In genomic region chr6:52725530-52726192, GRCh38 we compare ENCODE assay signal across 13 cellular contexts. TPM values are rescaled to one million over a fixed set of nuclear protein-coding genes. Genes with fewer than 3 reads are reported as not detected.
DNase-seq lines count a peak whose midpoint lies in the region; ATAC-seq and TF ChIP-seq lines count a peak whose summit lies in the region.
"Had no signal": no experiment of that assay in that cellular context is flagged by ENCODE, and none has a peak within 500 bp of the region (broad histone marks: within the 10 kb centered on the region; RNA-seq: fewer than 3 reads in every experiment).

No MANE protein-coding gene starts in this region.

- no peaks in the 10 kb centered on the region for H3K27me3 Mint-ChIP-seq in Caco-2 (ENCODE audit: insufficient read depth, unreplicated experiment)
- H3K27me3 Mint-ChIP-seq in CD14-positive monocyte (ENCODE audit: low read depth in 3 of 3), result peaks cover 0 to 6% (median 4%) of the 10 kb centered on the region in 3 donors

- H3K36me3 ChIP-seq in Caco-2 (ENCODE audit: control insufficient read depth, insufficient read depth, low read length), result no peaks in the 10 kb centered on the region
- H3K36me3 ChIP-seq in mammary epithelial cell (ENCODE audit: insufficient read depth, low read length), result no peaks in the 10 kb centered on the region
- no peaks in the 10 kb centered on the region for H3K36me3 ChIP-seq in mesenchymal stem cell (ENCODE audit: control insufficient read depth in 1 of 2, insufficient read depth in 2 of 2, low read depth in 1 of 2, low read length in 2 of 2)

- TF ChIP-seq CTCF in Caco-2 (IDR thresholded peaks at IDR 0.05; ENCODE audit: insufficient read depth in 1 of 2, low read depth in 1 of 2, low read length in 1 of 2, severe bottlenecking in 1 of 2, unreplicated experiment in 1 of 2) (no peak), mammary epithelial cell (conservative IDR thresholded peaks at IDR 0.05 in 1 of 2, IDR thresholded peaks at IDR 0.05 in 1 of 2; ENCODE audit: extremely low read depth in 1 of 2, insufficient read depth in 1 of 2, low read depth in 1 of 2, low read length in 2 of 2) (no peak), CD14-positive monocyte (IDR thresholded peaks at IDR 0.05) (no peak)

- in situ Hi-C loops in mammary epithelial cell (cut with MboI; ENCODE audit: low sequenced_read_pairs in 2 of 2), result no loop called here

- WGBS in mammary epithelial cell (ENCODE audit: low coverage, missing lambda C conversion rate), result 74% methylated on average over 2 of the region's 2 CpGs
- 100% methylated on average over 2 of the region's 2 CpGs for WGBS in mesenchymal stem cell

- H4K20me1 ChIP-seq in mammary epithelial cell (ENCODE audit: insufficient read depth, low read length), result no peaks in the 10 kb centered on the region

- peaks cover 20% of the 10 kb centered on the region for H3K9me3 Mint-ChIP-seq in Caco-2 (ENCODE audit: unreplicated experiment)
- peaks cover 0 to 2% (median 0%) of the 10 kb centered on the region in 7 donors for H3K9me3 Mint-ChIP-seq in CD14-positive monocyte
- H3K9me3 Mint-ChIP-seq: activated CD4-positive, alpha-beta T cell treated with anti-CD3 and anti-CD28 coated beads, Interleukin-2, amount 10 ng/mL, durations not matched to agents 24 days and 14 days had no signal

- H4K91ac ChIP-seq in mesenchymal stem cell (ENCODE audit: low read length), result no peak overlapping the region

- dilution Hi-C loops in mammary epithelial cell (cut with HindIII; ENCODE audit: low sequenced_read_pairs), result no loop called here

- no peak overlapping the region for H3K9ac ChIP-seq in mammary epithelial cell (ENCODE audit: insufficient read depth, low read length)
- H3K9ac ChIP-seq in mesenchymal stem cell (ENCODE audit: low read length), result peak overlapping the region; percentile 37

- DNase-seq in Caco-2, result peak; percentile 79 to 80
- peak; percentile 8 for DNase-seq in NCI-H2029 treated with DMSO at 0.1 percent for 48 hours (lab: John Stamatoyannopoulos, UW)
- DNase-seq in mammary epithelial cell, result peak; percentile 78
- DNase-seq in mesenchymal stem cell, result no peak
- DNase-seq in CD1c-positive myeloid dendritic cell (ENCODE audit: extremely low spot score), result no peak
- no peak for DNase-seq in stimulated activated naive CD8-positive, alpha-beta T cell treated with anti-CD3 and anti-CD28 coated beads, Interleukin-15, Interleukin-2, amounts not matched to agents 100 U/mL and 50 U/mL, for 24 hours
- DNase-seq in CD14-positive monocyte (ENCODE audit: low spot score), result no peak
- DNase-seq: activated CD4-positive, alpha-beta T cell treated with anti-CD3 and anti-CD28 coated beads, Interleukin-2, amount 10 ng/mL, durations not matched to agents 24 days and 14 days; anterior cingulate cortex; CD4-positive, CD25-positive, alpha-beta regulatory T cell; OCI-M1 had no signal

- CTCF ChIA-PET in Caco-2 (lab: Charles Lee), result interaction anchor here (0.9 to 2.8 kb wide), 3 partner anchors 38 to 221 kb away, joined by 4 to 23 read pairs (median 5); partner anchors contain the start of gene GSTA2
- CTCF ChIA-PET in mammary epithelial cell (lab: Charles Lee; ENCODE audit: low non-redundant PET), result no interaction called here

- no peaks in the 10 kb centered on the region for H3K79me2 ChIP-seq in mammary epithelial cell (ENCODE audit: insufficient read depth, low read length)

- peak overlapping the region; percentile 97 for H3K27ac Mint-ChIP-seq in Caco-2 (ENCODE audit: unreplicated experiment)
- peak overlapping the region in 1 of 7 donors; percentile 12 for H3K27ac Mint-ChIP-seq in CD14-positive monocyte
- H3K27ac Mint-ChIP-seq: activated CD4-positive, alpha-beta T cell treated with anti-CD3 and anti-CD28 coated beads, Interleukin-2, amount 10 ng/mL, durations not matched to agents 24 days and 14 days; CD4-positive, CD25-positive, alpha-beta regulatory T cell had no signal

- no peak overlapping the region for H3K18ac ChIP-seq in mesenchymal stem cell (ENCODE audit: low read depth in 1 of 2, low read length in 2 of 2)

- POLR2A ChIA-PET in Caco-2 (lab: Charles Lee), result interaction anchor here (0.7 to 1.7 kb wide), 3 partner anchors 20 to 306 kb away, joined by 3 to 10 read pairs (median 5); partner anchors contain the start of gene GSTA2

- H2BK120ac ChIP-seq in mesenchymal stem cell (ENCODE audit: low read depth, low read length), result no peak overlapping the region

- H3K36me3 Mint-ChIP-seq in Caco-2 (ENCODE audit: insufficient read depth, unreplicated experiment) (peaks cover 18% of the 10 kb centered on the region), CD14-positive monocyte (no peaks in the 10 kb centered on the region)
- H3K36me3 Mint-ChIP-seq: CD4-positive, CD25-positive, alpha-beta regulatory T cell had no signal

- no peaks in the 10 kb centered on the region for H3K79me1 ChIP-seq in mesenchymal stem cell (replicated peaks; ENCODE audit: low read length, poor library complexity, severe bottlenecking)

- no peak overlapping the region for H3K4ac ChIP-seq in mesenchymal stem cell (ENCODE audit: low read depth in 1 of 2, low read length in 2 of 2)

- no peak overlapping the region for H4K8ac ChIP-seq in mesenchymal stem cell (ENCODE audit: low read length)

- H3K27me3 ChIP-seq in Caco-2 (replicated peaks; ENCODE audit: control insufficient read depth, insufficient read depth, low read length) (no peaks in the 10 kb centered on the region), mammary epithelial cell (ENCODE audit: insufficient read depth, low read length) (no peaks in the 10 kb centered on the region), mesenchymal stem cell (ENCODE audit: control insufficient read depth in 1 of 2, insufficient read depth in 1 of 2, low read length in 2 of 2) (no peaks in the 10 kb centered on the region)

- H3K23ac ChIP-seq in mesenchymal stem cell (ENCODE audit: low read length in 2 of 2), result no peak overlapping the region

- H2BK15ac ChIP-seq in mesenchymal stem cell (ENCODE audit: low read depth, poor library complexity, severe bottlenecking), result no peak overlapping the region

- intact Hi-C loops in Caco-2 (cut with micrococcal nuclease; ENCODE audit: unreplicated experiment), result loop anchor here (1.0 to 2.0 kb wide), 4 partner anchors 20 to 77 kb away; partner anchors contain the start of genes GSTA1 and TMEM14A
- intact Hi-C loops in mammary epithelial cell (cut with micrococcal nuclease), result loop anchor here (10.0 kb wide), 1 partner anchor 269 kb away; the partner anchor contains the start of gene GSTA4
- intact Hi-C loops in CD14-positive monocyte (cut with micrococcal nuclease), result no loop called here

- no peak overlapping the region for H3K14ac ChIP-seq in mesenchymal stem cell (ENCODE audit: low read length in 2 of 2)

- H3K27ac ChIP-seq in mammary epithelial cell (ENCODE audit: insufficient read depth, low read depth, low read length), result peak overlapping the region; percentile 23
- no peak overlapping the region for H3K27ac ChIP-seq in mesenchymal stem cell (ENCODE audit: low read length, poor library complexity, severe bottlenecking)

- H2BK12ac ChIP-seq in mesenchymal stem cell (ENCODE audit: low read length in 2 of 2), result no peak overlapping the region

- H2AK5ac ChIP-seq in mesenchymal stem cell (ENCODE audit: low read length, severe bottlenecking), result no peak overlapping the region

- peak overlapping the region; percentile 34 for H3K4me2 ChIP-seq in mammary epithelial cell (ENCODE audit: insufficient read depth, low read depth, low read length)
- no peak overlapping the region for H3K4me2 ChIP-seq in mesenchymal stem cell (ENCODE audit: low read length, poor library complexity, severe bottlenecking)

- H3K4me1 ChIP-seq in Caco-2 (peaks cover 59% of the 10 kb centered on the region), mammary epithelial cell (ENCODE audit: insufficient read depth, low read length) (peaks cover 28% of the 10 kb centered on the region), mesenchymal stem cell (ENCODE audit: control insufficient read depth, insufficient read depth, low read depth, low read length) (no peaks in the 10 kb centered on the region)

- H3K4me1 Mint-ChIP-seq in Caco-2 (ENCODE audit: low read depth, unreplicated experiment) (peaks cover 48% of the 10 kb centered on the region), CD14-positive monocyte (no peaks in the 10 kb centered on the region)
- H3K4me1 Mint-ChIP-seq: activated CD4-positive, alpha-beta T cell treated with anti-CD3 and anti-CD28 coated beads, Interleukin-2, amount 10 ng/mL, durations not matched to agents 24 days and 14 days; CD4-positive, CD25-positive, alpha-beta regulatory T cell had no signal

- H3K4me3 ChIP-seq in Caco-2 (ENCODE audit: low read depth, low read length) (no peak overlapping the region), mammary epithelial cell (replicated peaks in 1 of 3; ENCODE audit: insufficient read depth in 1 of 3, low read depth in 2 of 3, low read length in 3 of 3) (no peak overlapping the region), mesenchymal stem cell (ENCODE audit: insufficient read depth in 1 of 2, low read depth in 1 of 2, low read length in 2 of 2) (no peak overlapping the region)

- ATAC-seq in stimulated activated naive CD8-positive, alpha-beta T cell treated with anti-CD3 and anti-CD28 coated beads, Interleukin-15, Interleukin-2, amounts not matched to agents 100 U/mL and 50 U/mL, for 24 hours, result no peak
- no peak for ATAC-seq in GM19397 (IDR thresholded peaks at IDR 0.05; ENCODE audit: unreplicated experiment)

- H3K4me3 Mint-ChIP-seq in Caco-2 (ENCODE audit: unreplicated experiment) (peak overlapping the region; percentile 76), CD14-positive monocyte (no peak overlapping the region)
- H3K4me3 Mint-ChIP-seq: activated CD4-positive, alpha-beta T cell treated with anti-CD3 and anti-CD28 coated beads, Interleukin-2, amount 10 ng/mL, durations not matched to agents 24 days and 14 days; CD4-positive, CD25-positive, alpha-beta regulatory T cell had no signal

- H2AFZ ChIP-seq in mammary epithelial cell (ENCODE audit: low read depth, low read length) (no peak overlapping the region), mesenchymal stem cell (ENCODE audit: low read depth, low read length) (no peak overlapping the region)

- H3K9me3 ChIP-seq in Caco-2 (no peaks in the 10 kb centered on the region), mammary epithelial cell (replicated peaks; ENCODE audit: insufficient read depth, low read length) (no peaks in the 10 kb centered on the region), mesenchymal stem cell (ENCODE audit: control insufficient read depth, low read length) (no peaks in the 10 kb centered on the region)

- BruUV-seq in Caco-2 (replicated peaks; lab: Mats Ljungman, UMichigan), result TSS peak; percentile 89
- BruUV-seq in mammary epithelial cell (replicated peaks; lab: Mats Ljungman, UMichigan), result no TSS peak

- H2BK5ac ChIP-seq in mesenchymal stem cell (ENCODE audit: low read depth, low read length, poor library complexity, severe bottlenecking), result no peak overlapping the region

RNA-seq across cellular contexts. Expression of gene GSTA2, which starts 37.6 kb away (rescaled TPM):
- 51.6 and 65.4 TPM in 2 replicates for total RNA-seq in Caco-2 (2022)
- under 1 TPM in 1 of 2 donors, not detected in 1; 0.50 TPM for total RNA-seq in mammary epithelial cell
- not detected for polyA plus RNA-seq in mammary epithelial cell
- polyA minus RNA-seq in mammary epithelial cell, result not detected
- not detected for polyA plus RNA-seq in mesenchymal stem cell (2013, experiment 1 of 2)
- polyA plus RNA-seq in mesenchymal stem cell (2013, experiment 2 of 2), result not detected
- not detected for polyA plus RNA-seq in CD14-positive monocyte
- total RNA-seq: activated CD4-positive, alpha-beta T cell treated with anti-CD3 and anti-CD28 coated beads, Interleukin-2, amount 10 ng/mL, durations not matched to agents 24 days and 14 days; CD4-positive, CD25-positive, alpha-beta regulatory T cell had no signal
- polyA plus RNA-seq: CD4-positive, CD25-positive, alpha-beta regulatory T cell; neural cell had no signal

RNA-seq across cellular contexts. Expression of gene TMEM14A, which starts 54.7 kb away (rescaled TPM):
- 39.9 and 41.9 TPM in 2 replicates for total RNA-seq in Caco-2 (2022)
- 10 to 100 TPM; 27.2 to 30.4 TPM for total RNA-seq in mammary epithelial cell
- polyA plus RNA-seq in mammary epithelial cell, result 28.4 TPM
- not detected for polyA minus RNA-seq in mammary epithelial cell
- polyA plus RNA-seq in mesenchymal stem cell (2013, experiment 1 of 2), result 28.7 TPM
- polyA plus RNA-seq in mesenchymal stem cell (2013, experiment 2 of 2), result 32.6 TPM
- under 1 TPM; 0.20 to 0.23 TPM for polyA plus RNA-seq in CD14-positive monocyte

Comparison
In these comparisons a context has a peak if more than half of its experiments do, and no peak if none do; other contexts are left out.
1. DNase-seq: peak in Caco-2 (2 of 2), NCI-H2029 treated with DMSO at 0.1 percent for 48 hours (single experiment) and mammary epithelial cell (single experiment); none in mesenchymal stem cell (single experiment), CD1c-positive myeloid dendritic cell (single experiment), stimulated activated naive CD8-positive, alpha-beta T cell treated with anti-CD3 and anti-CD28 coated beads, Interleukin-15, Interleukin-2, amounts not matched to agents 100 U/mL and 50 U/mL, for 24 hours (single experiment) and CD14-positive monocyte (single experiment).
2. RNA of gene GSTA2, which starts 37.6 kb away (total RNA-seq): 51.6 to 65.4 TPM in Caco-2; 0.50 TPM in mammary epithelial cell; every median in the first group is over 10 times any median in the second.
3. intact Hi-C loops: an anchor here in Caco-2 (1.0 to 2.0 kb wide) and mammary epithelial cell (10.0 kb wide); none called in CD14-positive monocyte.